12 cellular contexts compared by ENCODE assay signal in genomic region chr6:100175814-100176275, GRCh38.
DNase-seq lines count a peak whose midpoint lies in the region; ATAC-seq and TF ChIP-seq lines count a peak whose summit lies in the region.
"Had no signal": no experiment of that assay in that cellular context is flagged by ENCODE, and none has a peak within 500 bp of the region (broad histone marks: within the 10 kb centered on the region; RNA-seq: fewer than 3 reads in every experiment).

No MANE protein-coding gene starts in this region.

- DNase-seq in AG09309 (ENCODE audit: low read depth) (peak; percentile 96), LoVo (ENCODE audit: low spot score) (peak; percentile 1), epidermal melanocyte (ENCODE audit: insufficient read length, low spot score) (peak; percentile 34), mesothelial cell of epicardium (ENCODE audit: low spot score in 2 of 2, unreplicated experiment in 2 of 2) (no peak), NCI-H446 treated with DMSO at 0.1 percent for 48 hours (lab: John Stamatoyannopoulos, UW) (no peak), NCI-H1048 (lab: John Stamatoyannopoulos, UW) (no peak)
- no peak for DNase-seq in activated CD4-positive, alpha-beta memory T cell treated with anti-CD3 and anti-CD28 coated beads for 36 hours
- DNase-seq: activated CD4-positive, alpha-beta T cell treated with anti-CD3 and anti-CD28 coated beads for 36 hours; CD4-positive, CD25-positive, alpha-beta regulatory T cell; posterior cingulate gyrus; stimulated activated naive CD4-positive, alpha-beta T cell had no signal

- no peaks in the 10 kb centered on the region for H3K36me3 Mint-ChIP-seq in mesothelial cell of epicardium
- no peaks in the 10 kb centered on the region for H3K36me3 Mint-ChIP-seq in activated CD4-positive, alpha-beta memory T cell treated with anti-CD3 and anti-CD28 coated beads for 36 hours
- H3K36me3 Mint-ChIP-seq: CD4-positive, CD25-positive, alpha-beta regulatory T cell had no signal

- H3K4me3 ChIP-seq in AG09309 (ENCODE audit: control insufficient read depth, low read depth, low read length), result no peak overlapping the region

- CTCF ChIA-PET in activated CD4-positive, alpha-beta memory T cell treated with anti-CD3 and anti-CD28 coated beads for 36 hours (lab: Charles Lee), result no interaction called here

- peaks cover 3% of the 10 kb centered on the region for H3K27me3 Mint-ChIP-seq in mesothelial cell of epicardium (ENCODE audit: low read depth)
- H3K27me3 Mint-ChIP-seq in activated CD4-positive, alpha-beta memory T cell treated with anti-CD3 and anti-CD28 coated beads for 36 hours, result no peaks in the 10 kb centered on the region
- H3K27me3 Mint-ChIP-seq: CD4-positive, CD25-positive, alpha-beta regulatory T cell had no signal

- intact Hi-C loops in activated CD4-positive, alpha-beta memory T cell treated with anti-CD3 and anti-CD28 coated beads for 36 hours (cut with micrococcal nuclease), result no loop called here

- peaks cover 37% of the 10 kb centered on the region for H3K4me1 Mint-ChIP-seq in mesothelial cell of epicardium
- H3K4me1 Mint-ChIP-seq in activated CD4-positive, alpha-beta memory T cell treated with anti-CD3 and anti-CD28 coated beads for 36 hours (ENCODE audit: low read depth), result peaks cover 4% of the 10 kb centered on the region
- H3K4me1 Mint-ChIP-seq: activated CD4-positive, alpha-beta T cell treated with anti-CD3 and anti-CD28 coated beads for 36 hours had no signal

- POLR2A ChIA-PET in activated CD4-positive, alpha-beta memory T cell treated with anti-CD3 and anti-CD28 coated beads for 36 hours (lab: Charles Lee), result no interaction called here

- H3K9me3 Mint-ChIP-seq in mesothelial cell of epicardium, result no peaks in the 10 kb centered on the region
- no peaks in the 10 kb centered on the region for H3K9me3 Mint-ChIP-seq in activated CD4-positive, alpha-beta memory T cell treated with anti-CD3 and anti-CD28 coated beads for 36 hours

- TF ChIP-seq CTCF in AG09309 (IDR thresholded peaks at IDR 0.05; ENCODE audit: control insufficient read depth, insufficient read depth, low read depth, low read length, missing control alignments), result no peak
- no peak for TF ChIP-seq CTCF in mesothelial cell of epicardium (IDR thresholded peaks at IDR 0.05; ENCODE audit: unreplicated experiment)

- no peak overlapping the region for H3K4me3 Mint-ChIP-seq in mesothelial cell of epicardium
- no peak overlapping the region for H3K4me3 Mint-ChIP-seq in activated CD4-positive, alpha-beta memory T cell treated with anti-CD3 and anti-CD28 coated beads for 36 hours
- H3K4me3 Mint-ChIP-seq: activated CD4-positive, alpha-beta T cell treated with anti-CD3 and anti-CD28 coated beads for 36 hours; CD4-positive, CD25-positive, alpha-beta regulatory T cell had no signal

- H3K27ac Mint-ChIP-seq in mesothelial cell of epicardium, result peak overlapping the region; percentile 90
- H3K27ac Mint-ChIP-seq in activated CD4-positive, alpha-beta memory T cell treated with anti-CD3 and anti-CD28 coated beads for 36 hours, result no peak overlapping the region
- H3K27ac Mint-ChIP-seq: activated CD4-positive, alpha-beta T cell treated with anti-CD3 and anti-CD28 coated beads for 36 hours; CD4-positive, CD25-positive, alpha-beta regulatory T cell had no signal

- no peak for ATAC-seq in GM21576 (IDR thresholded peaks at IDR 0.05; ENCODE audit: unreplicated experiment)
- ATAC-seq: activated CD4-positive, alpha-beta T cell treated with anti-CD3 and anti-CD28 coated beads for 36 hours had no signal

Comparison
In these comparisons a context has a peak if more than half of its experiments do, and no peak if none do; other contexts are left out.
1. DNase-seq: peak in AG09309 (single experiment), LoVo (single experiment) and epidermal melanocyte (single experiment); none in mesothelial cell of epicardium (0 of 2), activated CD4-positive, alpha-beta memory T cell treated with anti-CD3 and anti-CD28 coated beads for 36 hours (single experiment), NCI-H446 treated with DMSO at 0.1 percent for 48 hours (single experiment) and NCI-H1048 (single experiment).